ENCODE assay signal across 1 cellular context in genomic region chr19:422917-423226, GRCh38. TPM values are rescaled to one million over a fixed set of nuclear protein-coding genes. Genes with fewer than 3 reads are reported as not detected.
"Had no signal": no experiment of that assay in that cellular context is flagged by ENCODE, and none has a peak within 500 bp of the region (broad histone marks: within the 10 kb centered on the region; RNA-seq: fewer than 3 reads in every experiment).

No MANE protein-coding gene starts in this region.

RNA-seq across cellular contexts. Expression of gene SHC2, which starts 38.0 kb away (rescaled TPM):
- total RNA-seq: SJSA1 had no signal
